ENCODE assay signal across 1 cellular context in the genomic region with DNA sequence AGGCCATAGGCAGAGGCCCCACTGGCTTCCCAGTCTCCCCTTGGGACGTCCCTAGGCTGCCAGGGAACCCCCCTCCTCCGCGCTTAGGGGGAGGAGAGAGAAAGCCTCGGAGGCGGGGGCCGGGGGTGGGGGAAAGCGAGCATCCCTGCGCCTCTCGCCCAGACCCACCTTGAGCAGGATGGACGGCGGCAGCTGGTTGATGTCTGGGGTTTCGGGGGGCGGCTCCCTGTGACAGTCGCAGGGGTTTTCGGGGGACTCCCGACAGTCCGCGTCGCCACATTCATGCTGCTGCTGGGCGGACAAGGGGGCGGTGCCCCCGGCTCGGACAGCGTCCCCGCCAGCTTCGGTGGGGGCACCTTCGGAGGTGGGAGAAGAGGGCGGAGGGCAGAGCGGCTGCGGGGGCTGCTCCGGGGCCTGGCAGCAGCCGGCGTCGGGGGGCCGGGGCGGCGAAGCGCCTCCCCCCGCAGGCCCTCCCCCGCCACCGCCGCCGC.
TF ChIP-seq lines count a peak whose summit lies in the region.

No MANE protein-coding gene starts in this region.

TF ChIP-seq in HepG2, 621 proteins besides CTCF, POLR2A, EP300 and RAD21 (continued from another document):
- TF ChIP-seq, protein P1, sequence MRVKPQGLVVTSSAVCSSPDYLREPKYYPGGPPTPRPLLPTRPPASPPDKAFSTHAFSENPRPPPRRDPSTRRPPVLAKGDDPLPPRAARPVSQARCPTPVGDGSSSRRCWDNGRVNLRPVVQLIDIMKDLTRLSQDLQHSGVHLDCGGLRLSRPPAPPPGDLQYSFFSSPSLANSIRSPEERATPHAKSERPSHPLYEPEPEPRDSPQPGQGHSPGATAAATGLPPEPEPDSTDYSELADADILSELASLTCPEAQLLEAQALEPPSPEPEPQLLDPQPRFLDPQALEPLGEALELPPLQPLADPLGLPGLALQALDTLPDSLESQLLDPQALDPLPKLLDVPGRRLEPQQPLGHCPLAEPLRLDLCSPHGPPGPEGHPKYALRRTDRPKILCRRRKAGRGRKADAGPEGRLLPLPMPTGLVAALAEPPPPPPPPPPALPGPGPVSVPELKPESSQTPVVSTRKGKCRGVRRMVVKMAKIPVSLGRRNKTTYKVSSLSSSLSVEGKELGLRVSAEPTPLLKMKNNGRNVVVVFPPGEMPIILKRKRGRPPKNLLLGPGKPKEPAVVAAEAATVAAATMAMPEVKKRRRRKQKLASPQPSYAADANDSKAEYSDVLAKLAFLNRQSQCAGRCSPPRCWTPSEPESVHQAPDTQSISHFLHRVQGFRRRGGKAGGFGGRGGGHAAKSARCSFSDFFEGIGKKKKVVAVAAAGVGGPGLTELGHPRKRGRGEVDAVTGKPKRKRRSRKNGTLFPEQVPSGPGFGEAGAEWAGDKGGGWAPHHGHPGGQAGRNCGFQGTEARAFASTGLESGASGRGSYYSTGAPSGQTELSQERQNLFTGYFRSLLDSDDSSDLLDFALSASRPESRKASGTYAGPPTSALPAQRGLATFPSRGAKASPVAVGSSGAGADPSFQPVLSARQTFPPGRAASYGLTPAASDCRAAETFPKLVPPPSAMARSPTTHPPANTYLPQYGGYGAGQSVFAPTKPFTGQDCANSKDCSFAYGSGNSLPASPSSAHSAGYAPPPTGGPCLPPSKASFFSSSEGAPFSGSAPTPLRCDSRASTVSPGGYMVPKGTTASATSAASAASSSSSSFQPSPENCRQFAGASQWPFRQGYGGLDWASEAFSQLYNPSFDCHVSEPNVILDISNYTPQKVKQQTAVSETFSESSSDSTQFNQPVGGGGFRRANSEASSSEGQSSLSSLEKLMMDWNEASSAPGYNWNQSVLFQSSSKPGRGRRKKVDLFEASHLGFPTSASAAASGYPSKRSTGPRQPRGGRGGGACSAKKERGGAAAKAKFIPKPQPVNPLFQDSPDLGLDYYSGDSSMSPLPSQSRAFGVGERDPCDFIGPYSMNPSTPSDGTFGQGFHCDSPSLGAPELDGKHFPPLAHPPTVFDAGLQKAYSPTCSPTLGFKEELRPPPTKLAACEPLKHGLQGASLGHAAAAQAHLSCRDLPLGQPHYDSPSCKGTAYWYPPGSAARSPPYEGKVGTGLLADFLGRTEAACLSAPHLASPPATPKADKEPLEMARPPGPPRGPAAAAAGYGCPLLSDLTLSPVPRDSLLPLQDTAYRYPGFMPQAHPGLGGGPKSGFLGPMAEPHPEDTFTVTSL (CRISPR knock-in tag; IDR thresholded peaks at IDR 0.05; ENCODE audit: borderline replicate concordance), result no peak
- TF ChIP-seq ZNF101 (CRISPR knock-in tag; IDR thresholded peaks at IDR 0.05; ENCODE audit: borderline replicate concordance, low read depth), result no peak
- TF ChIP-seq, protein P2, sequence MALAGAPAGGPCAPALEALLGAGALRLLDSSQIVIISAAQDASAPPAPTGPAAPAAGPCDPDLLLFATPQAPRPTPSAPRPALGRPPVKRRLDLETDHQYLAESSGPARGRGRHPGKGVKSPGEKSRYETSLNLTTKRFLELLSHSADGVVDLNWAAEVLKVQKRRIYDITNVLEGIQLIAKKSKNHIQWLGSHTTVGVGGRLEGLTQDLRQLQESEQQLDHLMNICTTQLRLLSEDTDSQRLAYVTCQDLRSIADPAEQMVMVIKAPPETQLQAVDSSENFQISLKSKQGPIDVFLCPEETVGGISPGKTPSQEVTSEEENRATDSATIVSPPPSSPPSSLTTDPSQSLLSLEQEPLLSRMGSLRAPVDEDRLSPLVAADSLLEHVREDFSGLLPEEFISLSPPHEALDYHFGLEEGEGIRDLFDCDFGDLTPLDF (CRISPR knock-in tag; IDR thresholded peaks at IDR 0.05), result no peak
- TF ChIP-seq, protein P3, sequence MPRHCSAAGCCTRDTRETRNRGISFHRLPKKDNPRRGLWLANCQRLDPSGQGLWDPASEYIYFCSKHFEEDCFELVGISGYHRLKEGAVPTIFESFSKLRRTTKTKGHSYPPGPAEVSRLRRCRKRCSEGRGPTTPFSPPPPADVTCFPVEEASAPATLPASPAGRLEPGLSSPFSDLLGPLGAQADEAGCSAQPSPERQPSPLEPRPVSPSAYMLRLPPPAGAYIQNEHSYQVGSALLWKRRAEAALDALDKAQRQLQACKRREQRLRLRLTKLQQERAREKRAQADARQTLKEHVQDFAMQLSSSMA (CRISPR knock-in tag; IDR thresholded peaks at IDR 0.05), result no peak
- no peak for TF ChIP-seq CAMTA2 (CRISPR knock-in tag; IDR thresholded peaks at IDR 0.05; ENCODE audit: borderline replicate concordance)
- TF ChIP-seq HMGA1 (CRISPR knock-in tag; conservative IDR thresholded peaks at IDR 0.05), result no peak
- no peak for TF ChIP-seq ZNF367 (CRISPR knock-in tag; IDR thresholded peaks at IDR 0.05; ENCODE audit: borderline replicate concordance)
- TF ChIP-seq ZNF10 (CRISPR knock-in tag; IDR thresholded peaks at IDR 0.05; ENCODE audit: borderline replicate concordance, low read depth), result no peak
- TF ChIP-seq, protein P4, sequence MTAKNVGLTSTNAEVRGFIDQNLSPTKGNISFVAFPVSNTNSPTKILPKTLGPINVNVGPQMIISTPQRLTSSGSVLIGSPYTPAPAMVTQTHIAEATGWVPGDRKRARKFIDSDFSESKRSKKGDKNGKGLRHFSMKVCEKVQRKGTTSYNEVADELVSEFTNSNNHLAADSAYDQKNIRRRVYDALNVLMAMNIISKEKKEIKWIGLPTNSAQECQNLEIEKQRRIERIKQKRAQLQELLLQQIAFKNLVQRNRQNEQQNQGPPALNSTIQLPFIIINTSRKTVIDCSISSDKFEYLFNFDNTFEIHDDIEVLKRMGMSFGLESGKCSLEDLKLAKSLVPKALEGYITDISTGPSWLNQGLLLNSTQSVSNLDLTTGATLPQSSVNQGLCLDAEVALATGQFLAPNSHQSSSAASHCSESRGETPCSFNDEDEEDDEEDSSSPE (CRISPR knock-in tag; IDR thresholded peaks at IDR 0.05), result no peak
- TF ChIP-seq ZNF879 (CRISPR knock-in tag; IDR thresholded peaks at IDR 0.05), result no peak
- TF ChIP-seq, protein P5, sequence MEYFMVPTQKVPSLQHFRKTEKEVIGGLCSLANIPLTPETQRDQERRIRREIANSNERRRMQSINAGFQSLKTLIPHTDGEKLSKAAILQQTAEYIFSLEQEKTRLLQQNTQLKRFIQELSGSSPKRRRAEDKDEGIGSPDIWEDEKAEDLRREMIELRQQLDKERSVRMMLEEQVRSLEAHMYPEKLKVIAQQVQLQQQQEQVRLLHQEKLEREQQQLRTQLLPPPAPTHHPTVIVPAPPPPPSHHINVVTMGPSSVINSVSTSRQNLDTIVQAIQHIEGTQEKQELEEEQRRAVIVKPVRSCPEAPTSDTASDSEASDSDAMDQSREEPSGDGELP (IDR thresholded peaks at IDR 0.05; ENCODE audit: borderline replicate concordance, low read depth), result no peak
- no peak for TF ChIP-seq ZNF83 (CRISPR knock-in tag; IDR thresholded peaks at IDR 0.05; ENCODE audit: borderline replicate concordance)
- no peak for TF ChIP-seq ATF1 (CRISPR knock-in tag; IDR thresholded peaks at IDR 0.05)
